ENCODE assay signal across 1 cellular context in genomic region chr5:4204616-4205151, GRCh38.
TF ChIP-seq lines count a peak whose summit lies in the region.

No MANE protein-coding gene starts in this region.

TF ChIP-seq in GM12878, 131 proteins besides CTCF, POLR2A, EP300 and RAD21 (continued from another document):
- TF ChIP-seq PKNOX1 (IDR thresholded peaks at IDR 0.05) (no peak), ATF2 (IDR thresholded peaks at IDR 0.05; ENCODE audit: low read length) (no peak), NFIC (IDR thresholded peaks at IDR 0.05; ENCODE audit: low read depth, low read length) (no peak)
